Comparison of ENCODE assay signal across 15 cellular contexts in genomic region chr2:196247114-196247978, GRCh38.
DNase-seq lines count a peak whose midpoint lies in the region; ATAC-seq, FAIRE-seq and TF ChIP-seq lines count a peak whose summit lies in the region.
"Had no signal": no experiment of that assay in that cellular context is flagged by ENCODE, and none has a peak within 500 bp of the region (broad histone marks: within the 10 kb centered on the region; RNA-seq: fewer than 3 reads in every experiment).

No MANE protein-coding gene starts in this region.

- FAIRE-seq in K562 (lab: Jason Lieb, UNC) = no peak

- in situ Hi-C loops in K562 (cut with MboI) = no loop called here

- H3K4me1 ChIP-seq in K562 (replicated peaks in 1 of 2; ENCODE audit: control insufficient read depth in 2 of 2, insufficient read depth in 2 of 2, low read length in 2 of 2) (peaks cover 0 to 8% of the 10 kb centered on the region in 2 experiments; a peak in 2 of 5 replicates), mucosa of descending colon (ENCODE audit: low read depth) (no peaks in the 10 kb centered on the region)
- H3K4me1 ChIP-seq: uterus had no signal

- no peak overlapping the region for H3K27ac ChIP-seq in K562 (ENCODE audit: extremely low read depth, low read depth, low read length)

- TF ChIP-seq RAD21 in K562 (CRISPR knock-in tag; conservative IDR thresholded peaks at IDR 0.05 in 1 of 2, IDR thresholded peaks at IDR 0.05 in 1 of 2) = no peak

- H3K9me3 Mint-ChIP-seq in natural killer cell treated with Interleukin-12 subunit alpha and Interleukin-12 subunit beta and Interleukin-15 and Interleukin-18, amount 100 ng/mL, for 72 hours = peaks cover 13% of the 10 kb centered on the region
- peaks cover 4 to 5% of the 10 kb centered on the region in 2 donors for H3K9me3 Mint-ChIP-seq in natural killer cell

- no TSS peak for BruUV-seq in K562 (replicated peaks; lab: Mats Ljungman, UMichigan)

- H3K4me1 Mint-ChIP-seq in natural killer cell treated with Interleukin-12 subunit alpha and Interleukin-12 subunit beta and Interleukin-15 and Interleukin-18, amount 100 ng/mL, for 72 hours (ENCODE audit: low read depth in 2 of 2) = peaks cover 57 to 60% of the 10 kb centered on the region in 2 donors
- peaks cover 38 to 61% of the 10 kb centered on the region in 2 donors for H3K4me1 Mint-ChIP-seq in natural killer cell

- no peak for DNase-seq in natural killer cell treated with Interleukin-12 subunit alpha and Interleukin-12 subunit beta and Interleukin-15 and Interleukin-18, amount 100 ng/mL, for 72 hours (ENCODE audit: low spot score)
- DNase-seq in natural killer cell (no peak), K562 (ENCODE audit: extremely low read depth in 1 of 4, low spot score in 3 of 4) (no peak), mucosa of descending colon (no peak), DMS79 (lab: John Stamatoyannopoulos, UW) (no peak), HK-2 (ENCODE audit: unreplicated experiment) (no peak)
- DNase-seq: activated CD8-positive, alpha-beta memory T cell treated with anti-CD3 and anti-CD28 coated beads, Interleukin-2, amount 50 U/mL, for 4 hours; effector CD8-positive, alpha-beta T cell; GF-D8; mesendoderm; NCI-H1092; NCI-H446 treated with DMSO at 0.1 percent for 48 hours; uterus had no signal

- H3K9me1 ChIP-seq in K562 (ENCODE audit: control insufficient read depth, insufficient read depth, low read length) = no peaks in the 10 kb centered on the region

- no peak overlapping the region for H3K4me2 ChIP-seq in K562 (ENCODE audit: insufficient read depth, low read length)

- WGBS in K562 (ENCODE audit: insufficient coverage, low coverage, missing lambda C conversion rate) = 78% methylated on average over 8 of the region's 8 CpGs

- H3K9me3 ChIP-seq in K562 (replicated peaks; ENCODE audit: control insufficient read depth, insufficient read depth, low read depth, low read length) (no peaks in the 10 kb centered on the region), mucosa of descending colon (no peaks in the 10 kb centered on the region)
- H3K9me3 ChIP-seq: uterus had no signal

- TF ChIP-seq POLR2A in K562 (conservative IDR thresholded peaks at IDR 0.05) = no peak

- H3K36me3 ChIP-seq in K562 (ENCODE audit: control insufficient read depth, insufficient read depth, low read length) (no peaks in the 10 kb centered on the region), mucosa of descending colon (ENCODE audit: low read depth) (no peaks in the 10 kb centered on the region)
- H3K36me3 ChIP-seq: uterus had no signal

- peak overlapping the region; percentile 66; the same call in 1 of the 2 replicates for H2AFZ ChIP-seq in K562 (ENCODE audit: low read depth, low read length)

- POLR2A ChIA-PET in K562 (lab: Yijun Ruan, JAX) = no interaction called here

- no peaks in the 10 kb centered on the region for H3K27me3 ChIP-seq in K562 (ENCODE audit: control insufficient read depth in 2 of 2, insufficient read depth in 2 of 2, low read length in 2 of 2)
- H3K27me3 ChIP-seq: uterus had no signal

- CTCF ChIA-PET in K562 (lab: Yijun Ruan, JAX; ENCODE audit: low intra/inter-chr PET ratio) = interaction anchor here (0.5 kb wide), 1 partner anchor 51 kb away, joined by 3 read pairs; no protein-coding TSS in a partner anchor

- peaks cover 9% of the 10 kb centered on the region for H3K36me3 Mint-ChIP-seq in natural killer cell treated with Interleukin-12 subunit alpha and Interleukin-12 subunit beta and Interleukin-15 and Interleukin-18, amount 100 ng/mL, for 72 hours
- H3K36me3 Mint-ChIP-seq in natural killer cell = no peaks in the 10 kb centered on the region

- H3K27me3 Mint-ChIP-seq in natural killer cell treated with Interleukin-12 subunit alpha and Interleukin-12 subunit beta and Interleukin-15 and Interleukin-18, amount 100 ng/mL, for 72 hours = no peaks in the 10 kb centered on the region
- H3K27me3 Mint-ChIP-seq in natural killer cell (ENCODE audit: low read depth in 2 of 2) = no peaks in the 10 kb centered on the region

- H3K4me3 ChIP-seq in K562 (no peak overlapping the region), mucosa of descending colon (no peak overlapping the region)
- H3K4me3 ChIP-seq: uterus had no signal

- TF ChIP-seq CTCF in natural killer cell (IDR thresholded peaks at IDR 0.05) (no peak), K562 (IDR thresholded peaks at IDR 0.05 in 2 of 3, conservative IDR thresholded peaks at IDR 0.05 in 1 of 3; ENCODE audit: insufficient read depth in 2 of 3, low read depth in 1 of 3, low read length in 3 of 3) (no peak), mucosa of descending colon (IDR thresholded peaks at IDR 0.05) (no peak)

- no peaks in the 10 kb centered on the region for H4K20me1 ChIP-seq in K562 (replicated peaks; ENCODE audit: control insufficient read depth, insufficient read depth, low read length)

- peak overlapping the region; percentile 83 to 94 for H3K27ac Mint-ChIP-seq in natural killer cell treated with Interleukin-12 subunit alpha and Interleukin-12 subunit beta and Interleukin-15 and Interleukin-18, amount 100 ng/mL, for 72 hours
- H3K27ac Mint-ChIP-seq in natural killer cell = no peak overlapping the region

- TF ChIP-seq EP300 in K562 (IDR thresholded peaks at IDR 0.05; ENCODE audit: low read length) = no peak

- intact Hi-C loops in natural killer cell (cut with micrococcal nuclease) = no loop called here
- intact Hi-C loops in K562 (cut with micrococcal nuclease) = no loop called here
- intact Hi-C loops in mucosa of descending colon (cut with DNase I, micrococcal nuclease) = no loop called here

- no peak overlapping the region for H3K4me3 Mint-ChIP-seq in natural killer cell treated with Interleukin-12 subunit alpha and Interleukin-12 subunit beta and Interleukin-15 and Interleukin-18, amount 100 ng/mL, for 72 hours
- no peak overlapping the region for H3K4me3 Mint-ChIP-seq in natural killer cell

- H3K9ac ChIP-seq in K562 (ENCODE audit: insufficient read depth in 1 of 2, low read depth in 2 of 2, low read length in 2 of 2) = no peak overlapping the region; a peak in 1 of 4 replicates

- H3K79me2 ChIP-seq in K562 (ENCODE audit: control insufficient read depth, insufficient read depth, low read length) = no peaks in the 10 kb centered on the region

- no peak for ATAC-seq in natural killer cell treated with Interleukin-12 subunit alpha and Interleukin-12 subunit beta and Interleukin-15 and Interleukin-18, amount 100 ng/mL, for 72 hours
- ATAC-seq in natural killer cell (no peak), K562 (0 out of 3 replicates have a peak, but pooled peaks have one; percentile 31), mucosa of descending colon (peak; percentile 23), GM18519 (IDR thresholded peaks at IDR 0.05; ENCODE audit: low FRiP score, unreplicated experiment) (no peak), HG03280 (IDR thresholded peaks at IDR 0.05; ENCODE audit: unreplicated experiment) (no peak)

TF ChIP-seq in K562, 482 proteins besides CTCF, POLR2A, EP300 and RAD21:
- TF ChIP-seq ZBTB1 (CRISPR knock-in tag; IDR thresholded peaks at IDR 0.05; ENCODE audit: borderline replicate concordance, low read depth) (no peak), ZNF316 (IDR thresholded peaks at IDR 0.05) (peak; percentile 87), AFF1 (IDR thresholded peaks at IDR 0.05; ENCODE audit: low read depth in 1 of 2, partially characterized antibody in 2 of 2) (no peak), MAFF (IDR thresholded peaks at IDR 0.05; ENCODE audit: low read length) (peak; percentile 32; the same call in 1 of the 2 replicates), C11orf30 (IDR thresholded peaks at IDR 0.05; ENCODE audit: low read depth) (peak; percentile 75), NFE2 (IDR thresholded peaks at IDR 0.05; ENCODE audit: low read depth) (peak; percentile 60), RUNX1 (IDR thresholded peaks at IDR 0.05; ENCODE audit: low read depth) (no peak), MAFG (tag; conservative IDR thresholded peaks at IDR 0.05) (peak; percentile 75), ZNF282 (CRISPR knock-in tag; IDR thresholded peaks at IDR 0.05) (no peak), KAT2B (IDR thresholded peaks at IDR 0.05; ENCODE audit: low read depth, low read length) (no peak), CEBPG (CRISPR knock-in tag; IDR thresholded peaks at IDR 0.05) (no peak), CEBPG (tag; conservative IDR thresholded peaks at IDR 0.05 in 1 of 2, IDR thresholded peaks at IDR 0.05 in 1 of 2) (0 out of 4 replicates have a peak, but pooled peaks of 1 of the 2 experiments have one; percentile 16), MAFK (IDR thresholded peaks at IDR 0.05; ENCODE audit: low read length) (peak; percentile 39; the same call in 1 of the 2 replicates)

Comparison
In these comparisons a context has a peak if more than half of its experiments do, and no peak if none do; other contexts are left out.
1. H3K27ac Mint-ChIP-seq: peak in natural killer cell treated with Interleukin-12 subunit alpha and Interleukin-12 subunit beta and Interleukin-15 and Interleukin-18, amount 100 ng/mL, for 72 hours (2 of 2); none in natural killer cell (0 of 2).
2. ATAC-seq: peak in K562 (single experiment) and mucosa of descending colon (single experiment); none in natural killer cell treated with Interleukin-12 subunit alpha and Interleukin-12 subunit beta and Interleukin-15 and Interleukin-18, amount 100 ng/mL, for 72 hours (0 of 2), natural killer cell (0 of 3), GM18519 (single experiment) and HG03280 (single experiment).